ENCODE assay signal across 1 cellular context in genomic region chr17:60240290-60240689, GRCh38.
TF ChIP-seq lines count a peak whose summit lies in the region.

No MANE protein-coding gene starts in this region.

TF ChIP-seq in H1, 55 proteins besides CTCF, POLR2A, EP300 and RAD21 (continued from another document):
- no peak for TF ChIP-seq CHD7 (IDR thresholded peaks at IDR 0.05; ENCODE audit: insufficient replicate concordance, low read length)
- TF ChIP-seq EGR1 (IDR thresholded peaks at IDR 0.05; ENCODE audit: borderline replicate concordance, low read depth, low read length), result no peak
- no peak for TF ChIP-seq TAF1 (IDR thresholded peaks at IDR 0.05; ENCODE audit: low read depth, low read length)
- no peak for TF ChIP-seq TAF7 (optimal IDR thresholded peaks at IDR 0.05; ENCODE audit: borderline replicate concordance, low read depth, low read length)
- TF ChIP-seq NRF1 (IDR thresholded peaks at IDR 0.05; ENCODE audit: low read depth, low read length), result no peak
- no peak for TF ChIP-seq BCL11A (IDR thresholded peaks at IDR 0.05; ENCODE audit: low read depth in 2 of 2, low read length in 2 of 2)
- TF ChIP-seq BRCA1 (IDR thresholded peaks at IDR 0.05; ENCODE audit: low read depth, low read length), result no peak
- no peak for TF ChIP-seq KDM1A (IDR thresholded peaks at IDR 0.05; ENCODE audit: borderline replicate concordance, low read length)
- no peak for TF ChIP-seq CHD1 (IDR thresholded peaks at IDR 0.05; ENCODE audit: low read depth, low read length)
- no peak for TF ChIP-seq POU5F1 (IDR thresholded peaks at IDR 0.05; ENCODE audit: low read depth, low read length)
